11 cellular contexts compared by ENCODE assay signal in the genomic region with DNA sequence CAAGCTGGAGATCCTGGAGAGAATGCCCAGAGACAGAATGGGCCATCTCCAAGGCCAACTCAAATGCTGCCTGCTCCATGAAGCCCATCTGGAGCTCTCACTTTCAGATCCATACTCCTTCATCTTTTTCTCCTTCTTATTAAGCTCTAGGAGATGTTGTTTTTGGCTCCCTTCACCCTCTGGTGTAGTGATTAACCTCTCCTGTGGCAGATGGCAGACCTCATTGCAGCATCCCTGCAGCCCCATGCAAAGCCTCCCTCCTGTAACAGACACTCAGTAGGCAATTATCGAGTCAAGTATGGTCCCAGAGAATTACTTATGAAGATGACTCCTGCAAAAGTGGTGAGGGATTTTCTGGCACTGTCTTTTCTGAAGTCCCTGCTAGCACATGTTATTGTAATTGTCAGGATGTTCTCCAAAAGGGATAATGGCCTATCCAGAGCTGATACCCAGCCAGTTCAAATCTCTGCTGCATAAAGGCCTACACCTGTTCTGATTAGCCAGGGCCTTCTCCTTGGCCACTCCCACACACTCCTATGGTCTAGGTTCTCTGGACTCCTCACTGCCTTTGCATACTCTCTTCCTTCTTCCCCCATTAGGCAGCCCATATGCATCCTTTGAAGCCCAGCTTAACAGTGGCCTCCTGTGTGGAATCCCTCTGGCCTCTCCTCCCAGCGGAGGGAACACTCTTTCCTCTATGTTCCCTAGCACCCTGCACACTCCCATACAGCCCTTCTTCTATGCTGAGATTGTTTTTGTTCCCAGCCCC. TPM values are rescaled to one million over a fixed set of nuclear protein-coding genes. Genes with fewer than 3 reads are reported as not detected.
DNase-seq lines count a peak whose midpoint lies in the region; ATAC-seq, FAIRE-seq and TF ChIP-seq lines count a peak whose summit lies in the region.
"Had no signal": no experiment of that assay in that cellular context is flagged by ENCODE, and none has a peak within 500 bp of the region (broad histone marks: within the 10 kb centered on the region; RNA-seq: fewer than 3 reads in every experiment).

No MANE protein-coding gene starts in this region.

- H3K9ac ChIP-seq in kidney (ENCODE audit: low read length in 2 of 2) = no peak overlapping the region

- intact Hi-C loops in kidney (cut with DNase I) = no loop called here

- no peak overlapping the region for H3K27ac ChIP-seq in kidney (ENCODE audit: low read depth in 2 of 2, low read length in 2 of 2)
- H3K27ac ChIP-seq: dorsolateral prefrontal cortex, thyroid gland had no signal

- TF ChIP-seq CTCF in kidney (IDR thresholded peaks at IDR 0.05; ENCODE audit: borderline replicate concordance, extremely low read depth, insufficient read depth) = no peak

- no peaks in the 10 kb centered on the region for H3K9me3 Mint-ChIP-seq in activated naive CD8-positive, alpha-beta T cell (ENCODE audit: low read depth)
- H3K9me3 Mint-ChIP-seq in activated naive CD8-positive, alpha-beta T cell treated with anti-CD3 and anti-CD28 coated beads for 36 hours = peaks cover 2% of the 10 kb centered on the region
- no peaks in the 10 kb centered on the region for H3K9me3 Mint-ChIP-seq in stimulated activated naive B cell treated with anti-CD40 and anti-IgM and Interleukin-4, amounts not matched to agents 10 μg/mL and 1 μg/mL and 100 μg/mL, for 72 hours

- FAIRE-seq in kidney (lab: Jason Lieb, UNC) = no peak

- H3K27me3 Mint-ChIP-seq in activated naive CD8-positive, alpha-beta T cell = no peaks in the 10 kb centered on the region
- no peaks in the 10 kb centered on the region for H3K27me3 Mint-ChIP-seq in activated naive CD8-positive, alpha-beta T cell treated with anti-CD3 and anti-CD28 coated beads for 36 hours
- H3K27me3 Mint-ChIP-seq in stimulated activated naive B cell treated with anti-CD40 and anti-IgM and Interleukin-4, amounts not matched to agents 10 μg/mL and 1 μg/mL and 100 μg/mL, for 72 hours = no peaks in the 10 kb centered on the region

- no peaks in the 10 kb centered on the region for H3K9me3 ChIP-seq in kidney (ENCODE audit: control insufficient read depth in 1 of 2, low read length in 2 of 2)
- H3K9me3 ChIP-seq: thyroid gland had no signal

- no peaks in the 10 kb centered on the region for H3K36me3 Mint-ChIP-seq in activated naive CD8-positive, alpha-beta T cell
- peaks cover 4% of the 10 kb centered on the region for H3K36me3 Mint-ChIP-seq in activated naive CD8-positive, alpha-beta T cell treated with anti-CD3 and anti-CD28 coated beads for 36 hours
- no peaks in the 10 kb centered on the region for H3K36me3 Mint-ChIP-seq in stimulated activated naive B cell treated with anti-CD40 and anti-IgM and Interleukin-4, amounts not matched to agents 10 μg/mL and 1 μg/mL and 100 μg/mL, for 72 hours

- H3K4me3 Mint-ChIP-seq in activated naive CD8-positive, alpha-beta T cell = peak overlapping the region; percentile 18
- no peak overlapping the region for H3K4me3 Mint-ChIP-seq in activated naive CD8-positive, alpha-beta T cell treated with anti-CD3 and anti-CD28 coated beads for 36 hours
- H3K4me3 Mint-ChIP-seq in stimulated activated naive B cell treated with anti-CD40 and anti-IgM and Interleukin-4, amounts not matched to agents 10 μg/mL and 1 μg/mL and 100 μg/mL, for 72 hours = no peak overlapping the region

- H3K4me1 ChIP-seq in kidney (ENCODE audit: control insufficient read depth in 1 of 2, insufficient read depth in 1 of 2, low read depth in 1 of 2, low read length in 2 of 2) = peaks cover 0 to 4% of the 10 kb centered on the region in 2 donors
- H3K4me1 ChIP-seq: thyroid gland had no signal

- H3K36me3 ChIP-seq in kidney (ENCODE audit: control insufficient read depth in 1 of 2, insufficient read depth in 2 of 2, low read length in 2 of 2) = no peaks in the 10 kb centered on the region
- H3K36me3 ChIP-seq: thyroid gland had no signal

- peak overlapping the region; percentile 70 for H3K27ac Mint-ChIP-seq in activated naive CD8-positive, alpha-beta T cell
- H3K27ac Mint-ChIP-seq in activated naive CD8-positive, alpha-beta T cell treated with anti-CD3 and anti-CD28 coated beads for 36 hours = no peak overlapping the region
- H3K27ac Mint-ChIP-seq in stimulated activated naive B cell treated with anti-CD40 and anti-IgM and Interleukin-4, amounts not matched to agents 10 μg/mL and 1 μg/mL and 100 μg/mL, for 72 hours = peak overlapping the region; percentile 47

- ATAC-seq in stimulated activated naive B cell treated with anti-CD40 and anti-IgM and Interleukin-4, amounts not matched to agents 10 μg/mL and 1 μg/mL and 100 μg/mL, for 72 hours (replicated peaks) = no peak

- no peak for DNase-seq in activated naive CD8-positive, alpha-beta T cell treated with anti-CD3 and anti-CD28 coated beads for 36 hours
- peak; percentile 96 for DNase-seq in NCI-H524 treated with DMSO at 0.1 percent for 48 hours (lab: John Stamatoyannopoulos, UW)
- peak; percentile 31 for DNase-seq in cerebellum (ENCODE audit: low spot score)
- DNase-seq in stimulated activated naive B cell treated with anti-CD40 and anti-IgM and Interleukin-4, amounts not matched to agents 10 μg/mL and 1 μg/mL and 100 μg/mL, for 72 hours = no peak
- DNase-seq in kidney = no peak
- DNase-seq in iPS-NIHi11 (ENCODE audit: low spot score) = no peak
- no peak for DNase-seq in COLO829 (ENCODE audit: low spot score)
- DNase-seq: mesendoderm, thyroid gland had no signal

- peaks cover 30% of the 10 kb centered on the region for H3K4me1 Mint-ChIP-seq in activated naive CD8-positive, alpha-beta T cell (ENCODE audit: low read depth)
- H3K4me1 Mint-ChIP-seq in activated naive CD8-positive, alpha-beta T cell treated with anti-CD3 and anti-CD28 coated beads for 36 hours = peaks cover 38% of the 10 kb centered on the region
- H3K4me1 Mint-ChIP-seq in stimulated activated naive B cell treated with anti-CD40 and anti-IgM and Interleukin-4, amounts not matched to agents 10 μg/mL and 1 μg/mL and 100 μg/mL, for 72 hours = peaks cover 23 to 34% of the 10 kb centered on the region in 2 donors

- H3K4me3 ChIP-seq in kidney (ENCODE audit: low read length in 2 of 2) = no peak overlapping the region
- H3K4me3 ChIP-seq: dorsolateral prefrontal cortex, thyroid gland had no signal

RNA-seq across cellular contexts. Expression of a gene that starts 43.7 kb away (rescaled TPM):
- total RNA-seq in activated naive CD8-positive, alpha-beta T cell treated with anti-CD3 and anti-CD28 coated beads for 36 hours = 10 to 100 TPM; 20.0 to 22.2 TPM
- total RNA-seq in cerebellum (32.5 TPM), kidney (14.1 TPM)
- polyA plus RNA-seq in kidney (ENCODE audit: insufficient read depth, low read depth, low replicate concordance) = 8.9 TPM

Comparison
In these comparisons a context has a peak if more than half of its experiments do, and no peak if none do; other contexts are left out.
1. DNase-seq: peak in NCI-H524 treated with DMSO at 0.1 percent for 48 hours (single experiment) and cerebellum (single experiment); none in activated naive CD8-positive, alpha-beta T cell treated with anti-CD3 and anti-CD28 coated beads for 36 hours (single experiment), stimulated activated naive B cell treated with anti-CD40 and anti-IgM and Interleukin-4, amounts not matched to agents 10 μg/mL and 1 μg/mL and 100 μg/mL, for 72 hours (single experiment), kidney (single experiment), iPS-NIHi11 (single experiment) and COLO829 (single experiment).